8 cellular contexts compared by ENCODE assay signal in the genomic region with DNA sequence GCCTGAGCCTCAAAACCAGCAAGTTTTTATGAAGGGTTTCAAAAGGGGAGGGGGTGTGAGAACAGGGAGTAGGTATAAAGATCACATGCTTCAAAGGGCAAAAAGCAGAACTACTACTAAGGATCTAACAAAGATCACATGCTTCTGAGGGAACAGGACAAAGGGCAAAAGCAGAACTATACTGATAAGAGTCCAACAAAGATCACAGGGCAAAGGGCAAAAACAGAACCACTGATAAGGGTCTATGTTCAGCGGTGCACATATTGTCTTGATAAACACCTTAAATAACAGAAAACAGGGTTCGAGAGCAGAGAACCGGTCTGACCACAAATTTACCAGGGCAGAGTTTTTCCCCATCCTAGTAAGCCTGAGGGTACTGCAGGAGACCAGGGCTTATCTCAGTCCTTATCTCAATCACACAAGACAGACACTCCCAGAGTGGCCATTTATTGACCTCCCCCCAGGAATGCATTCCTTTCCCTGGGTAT. TPM values are rescaled to one million over a fixed set of nuclear protein-coding genes. Genes with fewer than 3 reads are reported as not detected.
"Had no signal": no experiment of that assay in that cellular context is flagged by ENCODE, and none has a peak within 500 bp of the region (broad histone marks: within the 10 kb centered on the region; RNA-seq: fewer than 3 reads in every experiment).

No MANE protein-coding gene starts in this region.

RNA-seq across cellular contexts. Expression of a gene that starts 57.3 kb away (rescaled TPM):
- total RNA-seq: dermis blood vessel endothelial cell; kidney epithelial cell; left colon; lower leg skin; mesenteric fat pad; naive thymus-derived CD8-positive, alpha-beta T cell; smooth muscle cell; urinary bladder had no signal
- polyA plus RNA-seq: naive thymus-derived CD8-positive, alpha-beta T cell; smooth muscle cell had no signal
